Comparison of ENCODE assay signal across 32 cellular contexts in the genomic region with DNA sequence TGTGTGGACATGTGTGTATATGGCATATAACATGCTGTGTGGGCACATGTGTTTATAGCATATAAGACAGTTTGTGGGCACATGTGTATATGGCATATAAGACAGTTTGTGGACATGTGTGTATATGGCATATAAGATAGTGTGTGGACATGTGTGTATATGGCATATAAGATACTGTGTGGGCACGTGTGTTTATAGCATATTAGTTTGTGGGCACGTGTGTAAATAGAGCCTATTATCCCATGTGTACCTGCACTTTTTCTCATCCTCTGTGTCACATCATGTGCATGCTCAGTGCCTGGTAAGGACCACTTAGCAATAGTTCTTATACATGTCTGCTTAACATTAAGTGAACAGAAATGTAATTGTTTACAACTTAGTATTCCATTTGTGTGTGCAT. TPM values are rescaled to one million over a fixed set of nuclear protein-coding genes. Genes with fewer than 3 reads are reported as not detected.
"Had no signal": no experiment of that assay in that cellular context is flagged by ENCODE, and none has a peak within 500 bp of the region (broad histone marks: within the 10 kb centered on the region; RNA-seq: fewer than 3 reads in every experiment).

No MANE protein-coding gene starts in this region.

- H3K27ac Mint-ChIP-seq: dendritic cell treated with granulocyte-macrophage colony-stimulating factor and Interleukin-4, amounts not matched to agents 40 ng/mL and 50 ng/mL, for 4 days; effector memory CD8-positive, alpha-beta T cell; endodermal cell; mesothelial cell of epicardium had no signal

- H3K36me3 Mint-ChIP-seq: mesothelial cell of epicardium had no signal

- H3K27ac ChIP-seq: colonic mucosa, epithelial cell of prostate, esophagus squamous epithelium, gastrocnemius medialis, heart right ventricle, left lung, lower lobe of right lung had no signal

- H3K4me3 ChIP-seq: colonic mucosa, esophagus squamous epithelium, gastrocnemius medialis, heart right ventricle, left lung, lower lobe of right lung, mucosa of descending colon had no signal

- H3K9me3 Mint-ChIP-seq: dendritic cell treated with granulocyte-macrophage colony-stimulating factor and Interleukin-4, amounts not matched to agents 40 ng/mL and 50 ng/mL, for 4 days; effector memory CD8-positive, alpha-beta T cell; endodermal cell; mesothelial cell of epicardium had no signal

- DNase-seq: colonic mucosa; cortex of kidney; effector CD8-positive, alpha-beta T cell; effector memory CD8-positive, alpha-beta T cell; endodermal cell; erythroblast; esophagus squamous epithelium; foreskin fibroblast; foreskin melanocyte; gastrocnemius medialis; glutamatergic neuron; head of caudate nucleus; heart right ventricle; hippocampal formation; left cardiac atrium; left lung; left ventricle myocardium superior; lower lobe of right lung; mesenchymal stem cell; mucosa of descending colon had no signal

- H3K4me1 Mint-ChIP-seq: endodermal cell, mesothelial cell of epicardium had no signal

- H3K4me3 Mint-ChIP-seq: dendritic cell treated with granulocyte-macrophage colony-stimulating factor and Interleukin-4, amounts not matched to agents 40 ng/mL and 50 ng/mL, for 4 days; effector memory CD8-positive, alpha-beta T cell; endodermal cell; mesothelial cell of epicardium had no signal

- FAIRE-seq: endometrium, islet of Langerhans, keratinocyte had no signal

- ATAC-seq: effector memory CD8-positive, alpha-beta T cell; esophagus mucosa; gastrocnemius medialis; heart right ventricle; left cardiac atrium; left lung; left ventricle myocardium superior; lower lobe of right lung; mucosa of descending colon had no signal

- H3K4me1 ChIP-seq: colonic mucosa, esophagus squamous epithelium, gastrocnemius medialis, left lung, lower lobe of right lung had no signal

- H3K9me3 ChIP-seq: colonic mucosa, esophagus squamous epithelium, gastrocnemius medialis, left lung, lower lobe of right lung, mucosa of descending colon had no signal

RNA-seq across cellular contexts. Expression of gene TPO, which starts 45.2 kb away (rescaled TPM):
- total RNA-seq: dermis microvascular lymphatic vessel endothelial cell, endodermal cell, glomerular endothelial cell, kidney epithelial cell, lung microvascular endothelial cell, mesothelial cell of epicardium, myocyte had no signal
